ENCODE assay signal across 8 cellular contexts in genomic region chr2:118774458-118775133, GRCh38.
DNase-seq lines count a peak whose midpoint lies in the region; ATAC-seq and TF ChIP-seq lines count a peak whose summit lies in the region.

No MANE protein-coding gene starts in this region.

- no peak for TF ChIP-seq CTCF in lung (IDR thresholded peaks at IDR 0.05; ENCODE audit: control extremely low read depth, extremely low read depth)

- peak overlapping the region; percentile 42 for H3K4me3 ChIP-seq in NT2/D1 (ENCODE audit: insufficient read length, low read depth)
- no peak overlapping the region for H3K4me3 ChIP-seq in lung

- H3K27me3 ChIP-seq in NT2/D1 (ENCODE audit: insufficient read depth, insufficient read length) (peaks cover 49% of the 10 kb centered on the region), lung (ENCODE audit: control insufficient read depth, insufficient read depth) (peaks cover 5% of the 10 kb centered on the region)

- peak overlapping the region; percentile 75 for H3K9ac ChIP-seq in NT2/D1 (ENCODE audit: insufficient read length, low read depth)

- no peaks in the 10 kb centered on the region for H3K9me3 ChIP-seq in NT2/D1 (ENCODE audit: insufficient read depth, low read length)
- peaks cover 0 to 6% of the 10 kb centered on the region in 2 donors for H3K9me3 ChIP-seq in lung (ENCODE audit: control insufficient read depth in 2 of 2, insufficient read depth in 1 of 2, low read length in 1 of 2)

- ATAC-seq in lung (ENCODE audit: insufficient read depth, low FRiP score) = peak; percentile 58
- ATAC-seq in stimulated activated naive CD8-positive, alpha-beta T cell treated with anti-CD3 and anti-CD28 coated beads, Interleukin-15, Interleukin-2, amounts not matched to agents 100 U/mL and 50 U/mL, for 24 hours = peak; percentile 83
- ATAC-seq in GM21825 (IDR thresholded peaks at IDR 0.05; ENCODE audit: unreplicated experiment) = no peak

- H3K27ac ChIP-seq in lung (ENCODE audit: low read depth in 1 of 2, low read length in 1 of 2) = no peak overlapping the region

- DNase-seq in activated CD4-positive, alpha-beta T cell treated with anti-CD3 and anti-CD28 coated beads for 24 hours (ENCODE audit: low read depth in 2 of 2) = peak; percentile 1 to 12
- DNase-seq in activated CD4-positive, alpha-beta T cell treated with anti-CD3 and anti-CD28 coated beads for 1 hour = no peak
- peak; percentile 68 for DNase-seq in NT2/D1 (ENCODE audit: low read depth, low spot score)
- peak; percentile 35 for DNase-seq in dermis blood vessel endothelial cell
- no peak for DNase-seq in lung (ENCODE audit: low spot score)
- peak; percentile 52 for DNase-seq in stimulated activated naive CD8-positive, alpha-beta T cell treated with anti-CD3 and anti-CD28 coated beads, Interleukin-15, Interleukin-2, amounts not matched to agents 100 U/mL and 50 U/mL, for 24 hours
- no peak for DNase-seq in kidney glomerular epithelial cell (lab: John Stamatoyannopoulos, UW)

- H3K4me1 ChIP-seq in NT2/D1 (ENCODE audit: insufficient read depth, insufficient read length) (no peaks in the 10 kb centered on the region), lung (ENCODE audit: control insufficient read depth in 2 of 2, insufficient read depth in 2 of 2, low read length in 2 of 2) (peaks cover 0 to 5% of the 10 kb centered on the region in 2 donors)

- WGBS in lung, 2 donors = 2% methylated on average over 45 of the region's 45 CpGs

- H3K36me3 ChIP-seq in NT2/D1 (ENCODE audit: insufficient read depth, insufficient read length, low read length) = no peaks in the 10 kb centered on the region
- no peaks in the 10 kb centered on the region for H3K36me3 ChIP-seq in lung (ENCODE audit: control insufficient read depth in 2 of 2, insufficient read depth in 2 of 2, low read length in 2 of 2)

Comparison
In these comparisons a context has a peak if more than half of its experiments do, and no peak if none do; other contexts are left out.
1. DNase-seq: peak in activated CD4-positive, alpha-beta T cell treated with anti-CD3 and anti-CD28 coated beads for 24 hours (2 of 2), NT2/D1 (single experiment), dermis blood vessel endothelial cell (single experiment) and stimulated activated naive CD8-positive, alpha-beta T cell treated with anti-CD3 and anti-CD28 coated beads, Interleukin-15, Interleukin-2, amounts not matched to agents 100 U/mL and 50 U/mL, for 24 hours (single experiment); none in activated CD4-positive, alpha-beta T cell treated with anti-CD3 and anti-CD28 coated beads for 1 hour (single experiment), lung (single experiment) and kidney glomerular epithelial cell (single experiment).